In genomic region chr6:87673237-87673636, GRCh38 we compare ENCODE assay signal across 21 cellular contexts.
"Had no signal": no experiment of that assay in that cellular context is flagged by ENCODE, and none has a peak within 500 bp of the region (broad histone marks: within the 10 kb centered on the region; RNA-seq: fewer than 3 reads in every experiment).

No MANE protein-coding gene starts in this region.

- H3K27ac Mint-ChIP-seq: neural progenitor cell; stimulated activated memory B cell treated with anti-CD40 and anti-IgM and Interleukin-4, amounts not matched to agents 10 μg/mL and 1 μg/mL and 100 μg/mL, for 72 hours; type B pancreatic cell had no signal

- H3K4me3 ChIP-seq: neural progenitor cell, prostate gland, skin epidermis, spleen, testis, tibial artery had no signal

- H3K4me3 Mint-ChIP-seq: naive thymus-derived CD4-positive, alpha-beta T cell; nephron; neural progenitor cell; stimulated activated memory B cell treated with anti-CD40 and anti-IgM and Interleukin-4, amounts not matched to agents 10 μg/mL and 1 μg/mL and 100 μg/mL, for 72 hours; type B pancreatic cell had no signal

- H3K9ac ChIP-seq: neural progenitor cell had no signal

- H3K27me3 Mint-ChIP-seq: naive thymus-derived CD4-positive, alpha-beta T cell; stimulated activated memory B cell treated with anti-CD40 and anti-IgM and Interleukin-4, amounts not matched to agents 10 μg/mL and 1 μg/mL and 100 μg/mL, for 72 hours; type B pancreatic cell had no signal

- H3K27me3 ChIP-seq: neural progenitor cell, spleen, testis, tibial artery had no signal

- H3K4me1 ChIP-seq: prostate gland, testis had no signal

- ATAC-seq: naive thymus-derived CD4-positive, alpha-beta T cell; right cardiac atrium; stimulated activated memory B cell treated with anti-CD40 and anti-IgM and Interleukin-4, amounts not matched to agents 10 μg/mL and 1 μg/mL and 100 μg/mL, for 72 hours; stimulated activated naive CD8-positive, alpha-beta T cell treated with anti-CD3 and anti-CD28 coated beads, Interleukin-15, Interleukin-2, amounts not matched to agents 100 U/mL and 50 U/mL, for 24 hours had no signal

- DNase-seq: cortex of kidney; effector CD4-positive, alpha-beta T cell; head of caudate nucleus; kidney; mesendoderm; midbrain; naive thymus-derived CD4-positive, alpha-beta T cell; nucleus accumbens; right cardiac atrium; spleen; stimulated activated CD4-positive, alpha-beta T cell treated with anti-CD3 and anti-CD28 coated beads, Interleukin-4, amount 100 ng/mL, for 4 hours; stimulated activated naive CD8-positive, alpha-beta T cell treated with anti-CD3 and anti-CD28 coated beads, Interleukin-15, Interleukin-2, amounts not matched to agents 100 U/mL and 50 U/mL, for 24 hours; substantia nigra; testis; tibial artery had no signal

- H3K27ac ChIP-seq: neural progenitor cell, prostate gland, skin epidermis, testis, tibial artery had no signal

- H3K9me3 ChIP-seq: prostate gland, spleen, testis, tibial artery had no signal

- H3K9me3 Mint-ChIP-seq: naive thymus-derived CD4-positive, alpha-beta T cell; nephron; neural progenitor cell; stimulated activated memory B cell treated with anti-CD40 and anti-IgM and Interleukin-4, amounts not matched to agents 10 μg/mL and 1 μg/mL and 100 μg/mL, for 72 hours; type B pancreatic cell had no signal

- H3K36me3 ChIP-seq: prostate gland had no signal

- H3K4me1 Mint-ChIP-seq: neural progenitor cell had no signal
